In genomic region chr6:45851001-45851400, GRCh38 we compare ENCODE assay signal across 40 cellular contexts.
"Had no signal": no experiment of that assay in that cellular context is flagged by ENCODE, and none has a peak within 500 bp of the region (broad histone marks: within the 10 kb centered on the region; RNA-seq: fewer than 3 reads in every experiment).

No MANE protein-coding gene starts in this region.

- H3K27me3 ChIP-seq: body of pancreas, brain microvascular endothelial cell, breast epithelium, cardiac muscle cell, colonic mucosa had no signal

- ATAC-seq: activated CD8-positive, alpha-beta T cell treated with anti-CD3 and anti-CD28 coated beads for 36 hours; activated naive CD8-positive, alpha-beta T cell treated with anti-CD3 and anti-CD28 coated beads, Interleukin-2, amount 50 U/mL, for 24 hours; activated T-cell treated with anti-CD3 and anti-CD28 coated beads, Interleukin-2, amount 50 U/mL, for 4 hours; activated T-cell treated with anti-CD3 and anti-CD28 coated beads, Interleukin-2, amount 50 U/mL, for 72 hours; activated T-helper 17 cell treated with anti-CD3 and anti-CD28 coated beads, Interleukin-2, amount 50 U/mL, for 72 hours; body of pancreas had no signal

- H3K27ac ChIP-seq: body of pancreas, brain microvascular endothelial cell, breast epithelium, cardiac muscle cell, colonic mucosa, VCaP had no signal

- H3K36me3 Mint-ChIP-seq: activated CD4-positive, alpha-beta memory T cell treated with anti-CD3 and anti-CD28 coated beads for 36 hours; activated naive CD8-positive, alpha-beta T cell; activated naive CD8-positive, alpha-beta T cell treated with anti-CD3 and anti-CD28 coated beads, Interleukin-2, amount 10 ng/mL, durations not matched to agents 7 days and 5 days had no signal

- H3K36me3 ChIP-seq: brain microvascular endothelial cell, breast epithelium, cardiac muscle cell, colonic mucosa had no signal

- H3K27me3 Mint-ChIP-seq: central memory CD8-positive, alpha-beta T cell had no signal

- H3K4me1 Mint-ChIP-seq: activated B cell treated with CpG ODN at 0.5 μM for 24 hours; activated CD4-positive, alpha-beta T cell treated with anti-CD3 and anti-CD28 coated beads, Interleukin-2, amount 10 ng/mL, durations not matched to agents 24 days and 14 days; activated naive CD8-positive, alpha-beta T cell treated with anti-CD3 and anti-CD28 coated beads, Interleukin-2, amount 10 ng/mL, durations not matched to agents 7 days and 5 days; activated naive CD8-positive, alpha-beta T cell treated with anti-CD3 and anti-CD28 coated beads, Interleukin-2, amount 50 U/mL, for 24 hours; activated T-helper 17 cell treated with anti-CD3 and anti-CD28 coated beads, Interleukin-2, amount 50 U/mL, for 72 hours; central memory CD8-positive, alpha-beta T cell had no signal

- H3K4me1 ChIP-seq: body of pancreas, breast epithelium, colonic mucosa had no signal

- H3K4me3 Mint-ChIP-seq: activated B cell treated with CpG ODN at 0.5 μM for 24 hours; activated CD4-positive, alpha-beta memory T cell treated with anti-CD3 and anti-CD28 coated beads for 36 hours; activated CD4-positive, alpha-beta T cell treated with anti-CD3 and anti-CD28 coated beads, Interleukin-2, amount 10 ng/mL, durations not matched to agents 24 days and 14 days; activated CD8-positive, alpha-beta T cell treated with anti-CD3 and anti-CD28 coated beads for 36 hours; activated naive CD4-positive, alpha-beta T cell treated with anti-CD3 and anti-CD28 coated beads for 36 hours; activated naive CD8-positive, alpha-beta T cell; activated naive CD8-positive, alpha-beta T cell treated with anti-CD3 and anti-CD28 coated beads, Interleukin-2, amount 10 ng/mL, durations not matched to agents 7 days and 5 days; activated naive CD8-positive, alpha-beta T cell treated with anti-CD3 and anti-CD28 coated beads, Interleukin-2, amount 50 U/mL, for 24 hours; activated T-cell treated with anti-CD3 and anti-CD28 coated beads, Interleukin-2, amount 50 U/mL, for 4 hours; activated T-cell treated with anti-CD3 and anti-CD28 coated beads, Interleukin-2, amount 50 U/mL, for 72 hours; activated T-helper 1 cell treated with anti-CD3 and anti-CD28 coated beads, Interleukin-12 subunit alpha, Interleukin-12 subunit beta, Interleukin-2, Interleukin-4 antibody, amounts not matched to agents 30 ng/mL and 10 ng/mL and 1 ng/mL, durations not matched to agents 14 hours and 24 hours and 36 hours; activated T-helper 17 cell treated with anti-CD3 and anti-CD28 coated beads, Interleukin-2, amount 50 U/mL, for 72 hours; central memory CD8-positive, alpha-beta T cell; T-helper 1 cell treated with Interleukin-12 subunit alpha and Interleukin-12 subunit beta and Interleukin-4 antibody, amounts not matched to agents 30 μg/mL and 1 μg/mL, for 36 hours; T-helper 2 cell treated with Interferon-gamma antibody and Interleukin-4, amounts not matched to agents 5 μg/mL and 100 μg/mL, for 36 hours had no signal

- DNase-seq: activated B cell treated with CpG ODN at 0.5 μM for 24 hours; activated CD4-positive, alpha-beta memory T cell treated with anti-CD3 and anti-CD28 coated beads for 36 hours; activated CD4-positive, alpha-beta T cell treated with anti-CD3 and anti-CD28 coated beads for 4 hours; activated CD4-positive, alpha-beta T cell treated with anti-CD3 and anti-CD28 coated beads, Interleukin-2, amount 10 ng/mL, durations not matched to agents 24 days and 14 days; activated CD4-positive, alpha-beta T cell treated with anti-CD3 and anti-CD28 coated beads, Interleukin-2, amount 50 U/mL, for 1 hour; activated CD4-positive, alpha-beta T cell treated with anti-CD3 and anti-CD28 coated beads, Interleukin-2, amount 50 U/mL, for 4 hours; activated CD4-positive, CD25-positive, alpha-beta regulatory T cell treated with anti-CD3 and anti-CD28 coated beads, Interleukin-2, amount 50 U/mL, for 72 hours; activated CD8-positive, alpha-beta memory T cell treated with anti-CD3 and anti-CD28 coated beads, Interleukin-2, amount 50 U/mL, for 4 hours; activated CD8-positive, alpha-beta T cell treated with anti-CD3 and anti-CD28 coated beads for 36 hours; activated effector memory CD4-positive, alpha-beta T cell treated with anti-CD3 and anti-CD28 coated beads, Interleukin-2, amount 50 U/mL, for 16 hours; activated gamma-delta T cell treated with Interleukin-2 at 50 U/mL for 16 hours; activated naive CD4-positive, alpha-beta T cell; activated naive CD4-positive, alpha-beta T cell treated with anti-CD3 and anti-CD28 coated beads for 36 hours; activated naive CD4-positive, alpha-beta T cell treated with anti-CD3 and anti-CD28 coated beads, Interleukin-2, amount 50 U/mL, for 16 hours; activated naive CD8-positive, alpha-beta T cell treated with anti-CD3 and anti-CD28 coated beads, Interleukin-2, amount 10 ng/mL, durations not matched to agents 7 days and 5 days; activated naive CD8-positive, alpha-beta T cell treated with anti-CD3 and anti-CD28 coated beads, Interleukin-2, amount 50 U/mL, for 24 hours; activated T-cell treated with anti-CD3 and anti-CD28 coated beads for 4 hours; activated T-cell treated with anti-CD3 and anti-CD28 coated beads, Interleukin-2, amount 50 U/mL, for 1 hour; activated T-cell treated with anti-CD3 and anti-CD28 coated beads, Interleukin-2, amount 50 U/mL, for 4 hours; activated T-cell treated with anti-CD3 and anti-CD28 coated beads, Interleukin-2, amount 50 U/mL, for 72 hours; amniotic stem cell; aorta; body of pancreas; brain microvascular endothelial cell; caudate nucleus; cerebellar nuclear complex; colonic mucosa; T-helper 1 cell; T-helper 2 cell; T-helper 9 cell had no signal

- H3K9me3 ChIP-seq: body of pancreas, breast epithelium, colonic mucosa had no signal

- H3K27ac Mint-ChIP-seq: activated B cell treated with CpG ODN at 0.5 μM for 24 hours; activated CD4-positive, alpha-beta memory T cell treated with anti-CD3 and anti-CD28 coated beads for 36 hours; activated CD4-positive, alpha-beta T cell treated with anti-CD3 and anti-CD28 coated beads, Interleukin-2, amount 10 ng/mL, durations not matched to agents 24 days and 14 days; activated CD8-positive, alpha-beta T cell treated with anti-CD3 and anti-CD28 coated beads for 36 hours; activated naive CD4-positive, alpha-beta T cell treated with anti-CD3 and anti-CD28 coated beads for 36 hours; activated naive CD8-positive, alpha-beta T cell; activated naive CD8-positive, alpha-beta T cell treated with anti-CD3 and anti-CD28 coated beads, Interleukin-2, amount 10 ng/mL, durations not matched to agents 7 days and 5 days; activated naive CD8-positive, alpha-beta T cell treated with anti-CD3 and anti-CD28 coated beads, Interleukin-2, amount 50 U/mL, for 24 hours; activated T-cell treated with anti-CD3 and anti-CD28 coated beads, Interleukin-2, amount 50 U/mL, for 72 hours; activated T-helper 1 cell treated with anti-CD3 and anti-CD28 coated beads, Interleukin-12 subunit alpha, Interleukin-12 subunit beta, Interleukin-2, Interleukin-4 antibody, amounts not matched to agents 30 ng/mL and 10 ng/mL and 1 ng/mL, durations not matched to agents 14 hours and 24 hours and 36 hours; activated T-helper 17 cell treated with anti-CD3 and anti-CD28 coated beads, Interleukin-2, amount 50 U/mL, for 72 hours; T-helper 1 cell treated with Interleukin-12 subunit alpha and Interleukin-12 subunit beta and Interleukin-4 antibody, amounts not matched to agents 30 μg/mL and 1 μg/mL, for 36 hours; T-helper 2 cell treated with Interferon-gamma antibody and Interleukin-4, amounts not matched to agents 5 μg/mL and 100 μg/mL, for 36 hours had no signal

- H3K9me3 Mint-ChIP-seq: activated B cell treated with CpG ODN at 0.5 μM for 24 hours; activated CD4-positive, alpha-beta memory T cell treated with anti-CD3 and anti-CD28 coated beads for 36 hours; activated CD8-positive, alpha-beta T cell treated with anti-CD3 and anti-CD28 coated beads for 36 hours; activated naive CD8-positive, alpha-beta T cell treated with anti-CD3 and anti-CD28 coated beads, Interleukin-2, amount 10 ng/mL, durations not matched to agents 7 days and 5 days; activated naive CD8-positive, alpha-beta T cell treated with anti-CD3 and anti-CD28 coated beads, Interleukin-2, amount 50 U/mL, for 24 hours; activated T-cell treated with anti-CD3 and anti-CD28 coated beads, Interleukin-2, amount 50 U/mL, for 4 hours; activated T-cell treated with anti-CD3 and anti-CD28 coated beads, Interleukin-2, amount 50 U/mL, for 72 hours; activated T-helper 1 cell treated with anti-CD3 and anti-CD28 coated beads, Interleukin-12 subunit alpha, Interleukin-12 subunit beta, Interleukin-2, Interleukin-4 antibody, amounts not matched to agents 30 ng/mL and 10 ng/mL and 1 ng/mL, durations not matched to agents 14 hours and 24 hours and 36 hours; activated T-helper 17 cell treated with anti-CD3 and anti-CD28 coated beads, Interleukin-2, amount 50 U/mL, for 72 hours; central memory CD8-positive, alpha-beta T cell; T-helper 1 cell treated with Interleukin-12 subunit alpha and Interleukin-12 subunit beta and Interleukin-4 antibody, amounts not matched to agents 30 μg/mL and 1 μg/mL, for 36 hours had no signal

- FAIRE-seq: TTC549 had no signal

- H3K4me3 ChIP-seq: body of pancreas, breast epithelium, cardiac muscle cell, colonic mucosa had no signal
